In the genomic region with DNA sequence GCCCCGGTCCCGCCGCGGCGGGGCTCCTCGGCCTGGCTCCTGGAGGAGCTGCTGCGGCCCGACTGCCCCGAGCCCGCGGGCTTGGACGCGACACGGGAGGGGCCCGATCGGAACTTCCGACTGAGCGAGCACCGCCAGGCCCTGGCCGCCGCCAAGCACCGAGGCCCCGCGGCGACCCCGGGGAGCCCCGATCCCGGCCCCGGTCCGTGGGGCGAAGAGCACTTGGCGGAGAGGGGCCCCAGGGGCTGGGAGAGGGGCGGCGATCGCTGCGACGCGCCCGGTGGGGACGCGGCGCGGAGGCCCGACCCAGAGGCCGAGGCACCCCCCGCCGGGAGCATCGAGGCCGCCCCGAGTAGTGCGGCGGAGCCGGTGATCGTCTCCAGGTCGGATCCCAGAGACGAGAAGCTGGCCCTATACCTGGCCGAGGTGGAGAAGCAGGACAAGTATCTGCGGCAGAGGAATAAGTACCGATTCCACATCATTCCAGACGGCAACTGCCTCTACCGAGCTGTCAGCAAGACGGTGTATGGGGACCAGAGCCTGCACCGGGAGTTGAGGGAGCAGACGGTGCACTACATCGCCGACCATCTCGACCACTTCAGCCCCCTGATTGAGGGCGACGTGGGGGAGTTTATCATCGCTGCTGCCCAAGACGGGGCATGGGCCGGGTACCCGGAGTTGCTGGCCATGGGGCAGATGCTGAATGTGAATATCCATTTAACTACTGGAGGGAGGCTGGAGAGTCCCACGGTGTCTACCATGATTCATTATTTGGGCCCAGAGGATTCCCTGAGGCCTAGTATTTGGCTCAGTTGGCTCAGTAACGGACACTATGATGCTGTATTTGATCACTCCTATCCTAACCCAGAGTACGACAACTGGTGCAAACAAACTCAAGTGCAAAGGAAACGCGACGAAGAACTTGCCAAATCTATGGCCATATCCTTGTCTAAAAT, we compare ENCODE assay signal across 8 cellular contexts.
DNase-seq lines count a peak whose midpoint lies in the region; ATAC-seq and TF ChIP-seq lines count a peak whose summit lies in the region.

No MANE protein-coding gene starts in this region.

- ATAC-seq in DND-41 (ENCODE audit: insufficient read depth, low read depth) (peak; percentile 9), GM21619 (IDR thresholded peaks at IDR 0.05; ENCODE audit: unreplicated experiment) (peak; percentile 12)

- H3K36me3 ChIP-seq in DND-41 (ENCODE audit: insufficient read depth, low read length) = peaks cover 16% of the 10 kb centered on the region
- peaks cover 4% of the 10 kb centered on the region for H3K36me3 ChIP-seq in mucosa of stomach (ENCODE audit: control insufficient read depth, insufficient read depth, low read length)
- no peaks in the 10 kb centered on the region for H3K36me3 ChIP-seq in stomach smooth muscle (ENCODE audit: control insufficient read depth in 2 of 2, insufficient read depth in 2 of 2, low read length in 2 of 2)

- 0 out of 2 replicates have a peak, but pooled peaks cover 3% of the 10 kb centered on the region for H4K20me1 ChIP-seq in DND-41 (ENCODE audit: insufficient read depth, low read length)

- H3K27me3 ChIP-seq in DND-41 (ENCODE audit: insufficient read depth, low read length, poor library complexity) (no peaks in the 10 kb centered on the region), mucosa of stomach (ENCODE audit: control insufficient read depth, insufficient read depth, low read length) (no peaks in the 10 kb centered on the region), stomach smooth muscle (ENCODE audit: control insufficient read depth in 1 of 2, insufficient read depth in 2 of 2, low read length in 2 of 2) (no peaks in the 10 kb centered on the region)

- H3K4me1 ChIP-seq in DND-41 (ENCODE audit: insufficient read depth, low read length) (peaks cover 45% of the 10 kb centered on the region), mucosa of stomach (ENCODE audit: control insufficient read depth, insufficient read depth, low read length) (peaks cover 20% of the 10 kb centered on the region), stomach smooth muscle (ENCODE audit: control insufficient read depth, insufficient read depth, low read length) (peaks cover 7% of the 10 kb centered on the region)

- H3K4me3 ChIP-seq in DND-41 (ENCODE audit: low read depth in 1 of 2, low read length in 2 of 2) (peak overlapping the region; percentile 20 to 66; a peak in 3 of 4 replicates), epithelial cell of esophagus (ENCODE audit: low read length) (peak overlapping the region; percentile 79), mucosa of stomach (ENCODE audit: low read length) (peak overlapping the region; percentile 48), stomach smooth muscle (ENCODE audit: low read length in 2 of 2) (peak overlapping the region; percentile 88 to 89)

- DNase-seq in DND-41 = no peak
- peak; percentile 4 to 23 (median 13) for DNase-seq in activated CD8-positive, alpha-beta memory T cell treated with anti-CD3 and anti-CD28 coated beads for 48 hours (ENCODE audit: low read depth in 2 of 3, low spot score in 2 of 3)
- DNase-seq in epithelial cell of esophagus (ENCODE audit: low read depth) = peak; percentile 50
- no peak for DNase-seq in middle frontal gyrus (ENCODE audit: extremely low spot score, low spot score)

- TF ChIP-seq RAD21 in Ishikawa (IDR thresholded peaks at IDR 0.05; ENCODE audit: low read depth) = no peak

- peak overlapping the region; percentile 85 for H3K9ac ChIP-seq in DND-41 (ENCODE audit: low read depth, low read length)
- peak overlapping the region; percentile 89 for H3K9ac ChIP-seq in mucosa of stomach (ENCODE audit: low read length)
- H3K9ac ChIP-seq in stomach smooth muscle (ENCODE audit: low read length in 2 of 2) = peak overlapping the region; percentile 76 to 80

- peaks cover 29% of the 10 kb centered on the region for H3K79me2 ChIP-seq in DND-41 (ENCODE audit: insufficient read depth, low read length)

- H3K27ac ChIP-seq in DND-41 (ENCODE audit: low read length) (peak overlapping the region; percentile 49; the same call in 1 of the 2 replicates), stomach smooth muscle (ENCODE audit: low read length) (peak overlapping the region; percentile 24)

- TF ChIP-seq CTCF in DND-41 (IDR thresholded peaks at IDR 0.05; ENCODE audit: borderline replicate concordance, extremely low read depth, low read length, poor library complexity, severe bottlenecking) (no peak), epithelial cell of esophagus (IDR thresholded peaks at IDR 0.05; ENCODE audit: insufficient read depth, low read depth, low read length, missing control alignments) (no peak)

- H2AFZ ChIP-seq in DND-41 (ENCODE audit: low read depth, low read length) = peak overlapping the region; percentile 71

- H3K9me3 ChIP-seq in DND-41 (ENCODE audit: insufficient read depth, low read length, severe bottlenecking) = no peaks in the 10 kb centered on the region
- no peaks in the 10 kb centered on the region for H3K9me3 ChIP-seq in mucosa of stomach (ENCODE audit: control insufficient read depth, low read length)
- H3K9me3 ChIP-seq in stomach smooth muscle (ENCODE audit: control insufficient read depth in 2 of 2, low read length in 2 of 2) = no peaks in the 10 kb centered on the region

- TF ChIP-seq EP300 in Ishikawa (IDR thresholded peaks at IDR 0.05; ENCODE audit: borderline replicate concordance) = no peak

- peak overlapping the region; percentile 83 for H3K4me2 ChIP-seq in DND-41 (ENCODE audit: insufficient read depth, low read length)

TF ChIP-seq in Ishikawa, 13 proteins besides CTCF, POLR2A, EP300 and RAD21:
- TF ChIP-seq CEBPB (IDR thresholded peaks at IDR 0.05) (no peak), CREB1 (IDR thresholded peaks at IDR 0.05; ENCODE audit: low read depth) (no peak), FOXM1 (IDR thresholded peaks at IDR 0.05; ENCODE audit: borderline replicate concordance, low read depth) (no peak), ZBTB7A (IDR thresholded peaks at IDR 0.05; ENCODE audit: low read depth) (peak; percentile 42; the same call in 1 of the 2 replicates)

Comparison
In these comparisons a context has a peak if more than half of its experiments do, and no peak if none do; other contexts are left out.
1. DNase-seq: peak in activated CD8-positive, alpha-beta memory T cell treated with anti-CD3 and anti-CD28 coated beads for 48 hours (3 of 3) and epithelial cell of esophagus (single experiment); none in DND-41 (single experiment) and middle frontal gyrus (single experiment).
2. Peak in every context shown above with its lines, with median percentiles within 50 percentile points of each other: H3K4me3 ChIP-seq and H3K9ac ChIP-seq.